In genomic region chr2:71449343-71449742, GRCh38 we compare ENCODE assay signal across 1 cellular context.
TF ChIP-seq lines count a peak whose summit lies in the region.

No MANE protein-coding gene starts in this region.

TF ChIP-seq in K562, 482 proteins besides CTCF, POLR2A, EP300 and RAD21:
- no peak for TF ChIP-seq ZBTB11 (CRISPR knock-in tag; IDR thresholded peaks at IDR 0.05)
- no peak for TF ChIP-seq NFE2 (IDR thresholded peaks at IDR 0.05; ENCODE audit: low read depth)
- no peak for TF ChIP-seq TEAD1 (CRISPR knock-in tag; IDR thresholded peaks at IDR 0.05)
- no peak for TF ChIP-seq ZBTB5 (IDR thresholded peaks at IDR 0.05)
- no peak for TF ChIP-seq CHAMP1 (IDR thresholded peaks at IDR 0.05)
- no peak for TF ChIP-seq NBN (IDR thresholded peaks at IDR 0.05; ENCODE audit: low read depth)
- TF ChIP-seq ZNF699 (CRISPR knock-in tag; IDR thresholded peaks at IDR 0.05; ENCODE audit: insufficient replicate concordance): no peak
- no peak for TF ChIP-seq PRDM10 (IDR thresholded peaks at IDR 0.05; ENCODE audit: partially characterized antibody)
- no peak for TF ChIP-seq CREM (IDR thresholded peaks at IDR 0.05; ENCODE audit: low read depth)
